In the genomic region with DNA sequence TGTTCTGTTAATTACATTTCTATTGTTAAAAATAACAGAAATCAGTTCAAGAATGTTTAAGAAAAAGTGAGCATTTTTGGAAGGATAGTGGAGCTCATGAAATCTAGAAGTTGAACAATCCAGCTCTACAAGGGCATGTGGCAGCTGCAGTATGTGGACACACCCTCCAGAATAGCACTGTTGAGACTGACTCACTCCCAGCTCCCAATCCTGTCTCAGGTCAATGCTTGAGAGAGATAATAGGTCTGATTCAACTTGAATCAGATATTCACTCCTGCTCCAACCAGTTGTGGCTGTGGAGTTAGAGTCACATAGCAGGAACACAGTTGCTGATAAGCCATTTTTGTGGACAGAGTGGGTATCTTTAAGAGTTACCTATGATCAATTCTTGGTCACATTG, we compare ENCODE assay signal across 17 cellular contexts.
A peak's percentile ranks its signal among the peaks of the same experiment; 100 is the strongest.
DNase-seq lines count a peak whose midpoint lies in the region; ATAC-seq and TF ChIP-seq lines count a peak whose summit lies in the region.
"Had no signal": no experiment of that assay in that cellular context is flagged by ENCODE, and none has a peak within 500 bp of the region (broad histone marks: within the 10 kb centered on the region; RNA-seq: fewer than 3 reads in every experiment).

No MANE protein-coding gene starts in this region.

- H3K9me2 ChIP-seq in OCI-LY7 (ENCODE audit: insufficient read depth, low read length), result no peaks in the 10 kb centered on the region

- H3K4me1 ChIP-seq in left lung (no peaks in the 10 kb centered on the region), OCI-LY7 (ENCODE audit: insufficient read depth, low read length, poor library complexity, severe bottlenecking) (no peaks in the 10 kb centered on the region), upper lobe of right lung (no peaks in the 10 kb centered on the region)
- H3K4me1 ChIP-seq: BE2C, gastroesophageal sphincter, upper lobe of left lung had no signal

- POLR2A ChIA-PET in OCI-LY7 (lab: Charles Lee), result interaction anchor here (1.8 kb wide), 1 partner anchor 10 kb away, joined by 5 read pairs; no protein-coding TSS in a partner anchor

- BruUV-seq in OCI-LY7 (replicated peaks; lab: Mats Ljungman, UMichigan), result no TSS peak

- intact Hi-C loops in left lung (cut with DNase I) (no loop called here), OCI-LY7 (cut with micrococcal nuclease; ENCODE audit: unreplicated experiment) (no loop called here), upper lobe of right lung (cut with DNase I) (no loop called here)

- H3K4me2 ChIP-seq in OCI-LY7 (ENCODE audit: low read length), result no peak overlapping the region

- H3K9me3 ChIP-seq in left lung (peaks cover 0 to 14% of the 10 kb centered on the region in 2 donors), OCI-LY7 (ENCODE audit: low read length) (no peaks in the 10 kb centered on the region), upper lobe of right lung (no peaks in the 10 kb centered on the region)
- H3K9me3 ChIP-seq: BE2C had no signal

- no peaks in the 10 kb centered on the region for H4K20me1 ChIP-seq in OCI-LY7 (ENCODE audit: insufficient read depth, low read length)

- no peak overlapping the region for H3K4me3 ChIP-seq in cardiac fibroblast (replicated peaks in 1 of 2; ENCODE audit: low read depth in 2 of 2, low read length in 2 of 2)
- H3K4me3 ChIP-seq in left lung, result no peak overlapping the region
- no peak overlapping the region for H3K4me3 ChIP-seq in OCI-LY7 (ENCODE audit: low read depth, low read length, poor library complexity, severe bottlenecking)
- H3K4me3 ChIP-seq in upper lobe of right lung, result no peak overlapping the region
- H3K4me3 ChIP-seq: gastroesophageal sphincter, upper lobe of left lung had no signal

- H3K36me3 ChIP-seq in left lung, result no peaks in the 10 kb centered on the region
- H3K36me3 ChIP-seq in OCI-LY7 (ENCODE audit: insufficient read depth, low read length), result no peaks in the 10 kb centered on the region
- H3K36me3 ChIP-seq in upper lobe of right lung, result no peaks in the 10 kb centered on the region
- H3K36me3 ChIP-seq: BE2C, gastroesophageal sphincter, upper lobe of left lung had no signal

- peak; percentile 74 for DNase-seq in AG08396 (ENCODE audit: low spot score)
- DNase-seq in HS-5 (ENCODE audit: low read depth), result peak; percentile 58
- DNase-seq in cardiac fibroblast (ENCODE audit: low read depth in 2 of 2), result peak; percentile 5 to 46
- no peak for DNase-seq in left lung
- DNase-seq in germinal center (ENCODE audit: low spot score), result no peak
- no peak for DNase-seq in OCI-LY7 (ENCODE audit: low spot score)
- no peak for DNase-seq in hypothalamus (lab: John Stamatoyannopoulos, UW)
- no peak for DNase-seq in upper lobe of right lung
- DNase-seq: activated CD4-positive, alpha-beta memory T cell treated with anti-CD3 and anti-CD28 coated beads, Interleukin-2, amount 10 ng/mL, durations not matched to agents 7 days and 5 days; activated naive CD4-positive, alpha-beta T cell; BE2C; left ventricle myocardium superior; NCI-H2171 treated with DMSO at 0.1 percent for 48 hours; nucleus accumbens; stimulated activated CD4-positive, alpha-beta T cell treated with anti-CD3 and anti-CD28 coated beads, Interleukin-12 subunit alpha, Interleukin-12 subunit beta, amount 100 ng/mL, for 4 hours; upper lobe of left lung had no signal

- CTCF ChIA-PET in OCI-LY7 (lab: Charles Lee; ENCODE audit: unreplicated experiment), result no interaction called here

- TF ChIP-seq CTCF in cardiac fibroblast (IDR thresholded peaks at IDR 0.05; ENCODE audit: low read depth, low read length) (no peak), left lung (IDR thresholded peaks at IDR 0.05) (no peak), OCI-LY7 (conservative IDR thresholded peaks at IDR 0.05; ENCODE audit: low read length) (no peak), upper lobe of right lung (IDR thresholded peaks at IDR 0.05) (no peak)

- ATAC-seq in left lung (peak; percentile 64), upper lobe of right lung (no peak)
- ATAC-seq: gastroesophageal sphincter, left ventricle myocardium superior had no signal

- H2AFZ ChIP-seq in OCI-LY7 (ENCODE audit: low read length), result no peak overlapping the region

- no peaks in the 10 kb centered on the region for H3K79me2 ChIP-seq in OCI-LY7 (ENCODE audit: insufficient read depth, low read depth, low read length)

- H3K27me3 ChIP-seq in left lung, result no peaks in the 10 kb centered on the region
- H3K27me3 ChIP-seq in upper lobe of right lung, result no peaks in the 10 kb centered on the region
- H3K27me3 ChIP-seq: BE2C, gastroesophageal sphincter, upper lobe of left lung had no signal

- H3K27ac ChIP-seq in left lung (no peak overlapping the region), OCI-LY7 (ENCODE audit: low read depth, low read length, poor library complexity, severe bottlenecking) (no peak overlapping the region), upper lobe of right lung (no peak overlapping the region)
- H3K27ac ChIP-seq: gastroesophageal sphincter, upper lobe of left lung had no signal

Comparison
In these comparisons a context has a peak if more than half of its experiments do, and no peak if none do; other contexts are left out.
1. DNase-seq: peak in AG08396 (single experiment), HS-5 (single experiment) and cardiac fibroblast (2 of 2); none in left lung (0 of 2), germinal center (single experiment), OCI-LY7 (single experiment), hypothalamus (0 of 51) and upper lobe of right lung (single experiment).